Comparison of ENCODE assay signal across 15 cellular contexts in genomic region chr6:3996349-3996748, GRCh38.
A peak's percentile ranks its signal among the peaks of the same experiment; 100 is the strongest.
DNase-seq lines count a peak whose midpoint lies in the region; TF ChIP-seq lines count a peak whose summit lies in the region.
"Had no signal": no experiment of that assay in that cellular context is flagged by ENCODE, and none has a peak within 500 bp of the region (broad histone marks: within the 10 kb centered on the region; RNA-seq: fewer than 3 reads in every experiment).

No MANE protein-coding gene starts in this region.

- H3K9me3 ChIP-seq in mammary epithelial cell (replicated peaks; ENCODE audit: insufficient read depth, low read length): no peaks in the 10 kb centered on the region
- H3K9me3 ChIP-seq in breast epithelium: no peaks in the 10 kb centered on the region
- no peaks in the 10 kb centered on the region for H3K9me3 ChIP-seq in iPS-18a (ENCODE audit: control insufficient read depth, low read depth, low read length)
- H3K9me3 ChIP-seq in neural cell (ENCODE audit: low read length): no peaks in the 10 kb centered on the region
- H3K9me3 ChIP-seq: HAP-1 had no signal

- TF ChIP-seq POLR2A in breast epithelium (IDR thresholded peaks at IDR 0.05): no peak

- H3K27me3 ChIP-seq in mammary epithelial cell (ENCODE audit: insufficient read depth, low read length) (no peaks in the 10 kb centered on the region), breast epithelium (no peaks in the 10 kb centered on the region), iPS-18a (ENCODE audit: control insufficient read depth, insufficient read depth, low read length) (no peaks in the 10 kb centered on the region), neural cell (ENCODE audit: insufficient read depth, low read depth, low read length) (no peaks in the 10 kb centered on the region)

- DNase-seq in mammary epithelial cell: no peak
- no peak for DNase-seq in breast epithelium (ENCODE audit: low spot score in 2 of 2)
- no peak for DNase-seq in T-helper 9 cell
- no peak for DNase-seq in glomerular visceral epithelial cell (ENCODE audit: extremely low spot score)
- no peak for DNase-seq in NCI-H524 treated with DMSO at 0.1 percent for 48 hours (lab: John Stamatoyannopoulos, UW)
- no peak for DNase-seq in foreskin melanocyte
- DNase-seq: CD8-positive, alpha-beta T cell; COR-L47; DMS153; DMS79 treated with DMSO at 0.1 percent for 48 hours; EL had no signal

- H3K4me2 ChIP-seq in mammary epithelial cell (ENCODE audit: insufficient read depth, low read depth, low read length) (peak overlapping the region; percentile 54), neural cell (ENCODE audit: low read length) (no peak overlapping the region)

- H3K4me3 ChIP-seq in mammary epithelial cell (replicated peaks in 1 of 3; ENCODE audit: insufficient read depth in 1 of 3, low read depth in 2 of 3, low read length in 3 of 3) (no peak overlapping the region), breast epithelium (no peak overlapping the region), iPS-18a (ENCODE audit: low read length) (no peak overlapping the region), neural cell (ENCODE audit: low read length) (no peak overlapping the region)
- H3K4me3 ChIP-seq: HAP-1 had no signal

- no peak overlapping the region for H3K27ac ChIP-seq in mammary epithelial cell (ENCODE audit: insufficient read depth, low read depth, low read length)
- H3K27ac ChIP-seq in breast epithelium: peak overlapping the region in 1 of 2 donors; percentile 31
- no peak overlapping the region for H3K27ac ChIP-seq in iPS-18a (ENCODE audit: low read length)
- H3K27ac ChIP-seq in neural cell (ENCODE audit: low read length): no peak overlapping the region
- H3K27ac ChIP-seq: 22Rv1 had no signal

- in situ Hi-C loops in mammary epithelial cell (cut with MboI; ENCODE audit: low sequenced_read_pairs in 2 of 2): no loop called here

- TF ChIP-seq CTCF in mammary epithelial cell (conservative IDR thresholded peaks at IDR 0.05 in 1 of 2, IDR thresholded peaks at IDR 0.05 in 1 of 2; ENCODE audit: extremely low read depth in 1 of 2, insufficient read depth in 1 of 2, low read depth in 1 of 2, low read length in 2 of 2) (no peak), breast epithelium (IDR thresholded peaks at IDR 0.05) (no peak), neural cell (IDR thresholded peaks at IDR 0.05; ENCODE audit: poor library complexity, severe bottlenecking) (no peak)

- BruUV-seq in mammary epithelial cell (replicated peaks; lab: Mats Ljungman, UMichigan): no TSS peak

- H3K9me2 ChIP-seq in neural cell (ENCODE audit: insufficient read depth, low read length): no peaks in the 10 kb centered on the region

- H2AFZ ChIP-seq in mammary epithelial cell (ENCODE audit: low read depth, low read length) (no peak overlapping the region), neural cell (ENCODE audit: low read depth, low read length) (no peak overlapping the region)

- intact Hi-C loops in mammary epithelial cell (cut with micrococcal nuclease): no loop called here
- intact Hi-C loops in breast epithelium (cut with DNase I; ENCODE audit: low total_unique reads): loop anchor here (10.0 kb wide), 1 partner anchor 252 kb away; no protein-coding TSS in a partner anchor

- no peaks in the 10 kb centered on the region for H3K36me3 ChIP-seq in mammary epithelial cell (ENCODE audit: insufficient read depth, low read length)
- no peaks in the 10 kb centered on the region for H3K36me3 ChIP-seq in breast epithelium
- H3K36me3 ChIP-seq in iPS-18a (ENCODE audit: control insufficient read depth, low read depth, low read length): no peaks in the 10 kb centered on the region
- no peaks in the 10 kb centered on the region for H3K36me3 ChIP-seq in neural cell (ENCODE audit: insufficient read depth, low read length)
- H3K36me3 ChIP-seq: HAP-1 had no signal

- TF ChIP-seq EP300 in neural cell (conservative IDR thresholded peaks at IDR 0.05; ENCODE audit: poor library complexity, severe bottlenecking): peak; percentile 86

- no peak for TF ChIP-seq RAD21 in neural cell (conservative IDR thresholded peaks at IDR 0.05)

- 100% methylated on average over 4 of the region's 4 CpGs for WGBS in mammary epithelial cell (ENCODE audit: low coverage, missing lambda C conversion rate)

- peaks cover 12% of the 10 kb centered on the region for H3K4me1 ChIP-seq in mammary epithelial cell (ENCODE audit: insufficient read depth, low read length)
- peaks cover 2 to 5% of the 10 kb centered on the region in 2 donors for H3K4me1 ChIP-seq in breast epithelium
- H3K4me1 ChIP-seq in iPS-18a (ENCODE audit: control insufficient read depth, low read depth, low read length): peaks cover 17% of the 10 kb centered on the region
- H3K4me1 ChIP-seq: HAP-1 had no signal

- no peak overlapping the region for H3K9ac ChIP-seq in mammary epithelial cell (ENCODE audit: insufficient read depth, low read length)
- H3K9ac ChIP-seq in iPS-18a (ENCODE audit: low read length): peak overlapping the region; percentile 14
- no peak overlapping the region for H3K9ac ChIP-seq in neural cell (ENCODE audit: low read length)

- dilution Hi-C loops in mammary epithelial cell (cut with HindIII; ENCODE audit: low sequenced_read_pairs): loop anchor here (25.0 kb wide), 1 partner anchor 709 kb away; no protein-coding TSS in a partner anchor

- H4K20me1 ChIP-seq in mammary epithelial cell (ENCODE audit: insufficient read depth, low read length) (no peaks in the 10 kb centered on the region), neural cell (ENCODE audit: insufficient read depth) (no peaks in the 10 kb centered on the region)

- H3K79me2 ChIP-seq in mammary epithelial cell (ENCODE audit: insufficient read depth, low read length) (no peaks in the 10 kb centered on the region), neural cell (replicated peaks; ENCODE audit: insufficient read depth, low read length) (peaks cover 9% of the 10 kb centered on the region)

- peaks cover 2% of the 10 kb centered on the region for H3F3A ChIP-seq in neural cell (ENCODE audit: insufficient read depth, low read length, poor library complexity, severe bottlenecking)

- CTCF ChIA-PET in mammary epithelial cell (lab: Charles Lee; ENCODE audit: low non-redundant PET): interaction anchor here (0.7 kb wide), 1 partner anchor 264 kb away, joined by 4 read pairs; no protein-coding TSS in a partner anchor

TF ChIP-seq in neural cell, 6 proteins besides CTCF, POLR2A, EP300 and RAD21:
- TF ChIP-seq SMC3 (conservative IDR thresholded peaks at IDR 0.05; ENCODE audit: poor library complexity) (no peak), POLR2AphosphoS5 (IDR thresholded peaks at IDR 0.05) (peak; percentile 74)
